Comparison of ENCODE assay signal across 23 cellular contexts in the genomic region with DNA sequence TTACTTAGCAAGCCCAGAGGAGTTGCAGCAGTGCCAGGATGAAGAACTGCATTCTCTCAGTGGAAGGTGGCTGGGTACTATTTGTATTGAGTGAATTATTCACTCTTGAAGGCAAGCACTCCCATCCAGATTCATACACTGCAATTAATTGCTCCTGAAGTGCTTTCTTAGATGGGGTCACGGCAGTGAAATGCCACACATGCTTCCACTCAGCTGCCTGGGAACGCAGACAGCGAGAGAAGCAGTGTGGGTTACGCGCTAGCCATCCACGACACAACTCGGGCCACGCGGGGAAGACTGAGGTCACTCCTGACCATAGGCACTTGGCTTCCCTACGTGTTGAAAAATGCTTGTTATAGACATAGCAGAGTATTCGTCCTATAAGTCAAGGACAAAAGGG. TPM values are rescaled to one million over a fixed set of nuclear protein-coding genes. Genes with fewer than 3 reads are reported as not detected.
DNase-seq lines count a peak whose midpoint lies in the region; ATAC-seq, FAIRE-seq and TF ChIP-seq lines count a peak whose summit lies in the region.
"Had no signal": no experiment of that assay in that cellular context is flagged by ENCODE, and none has a peak within 500 bp of the region (broad histone marks: within the 10 kb centered on the region; RNA-seq: fewer than 3 reads in every experiment).

No MANE protein-coding gene starts in this region.

- no peaks in the 10 kb centered on the region for H3K9me3 ChIP-seq in left ventricle myocardium inferior (replicated peaks)
- no peaks in the 10 kb centered on the region for H3K9me3 ChIP-seq in kidney (ENCODE audit: control insufficient read depth in 1 of 2, low read length in 2 of 2)
- no peaks in the 10 kb centered on the region for H3K9me3 ChIP-seq in upper lobe of left lung
- H3K9me3 ChIP-seq in prostate gland: no peaks in the 10 kb centered on the region
- H3K9me3 ChIP-seq: BLaER1 treated with 17β-estradiol and CSF1 and Interleukin-3, amounts not matched to agents 10 nM and 100 nM had no signal

- no peaks in the 10 kb centered on the region for H3K9me3 Mint-ChIP-seq in nephron
- H3K9me3 Mint-ChIP-seq in activated naive CD4-positive, alpha-beta T cell treated with anti-CD3 and anti-CD28 coated beads for 36 hours: no peaks in the 10 kb centered on the region
- H3K9me3 Mint-ChIP-seq: CD8-positive, alpha-beta T cell had no signal

- H3K27ac ChIP-seq in left ventricle myocardium inferior (replicated peaks): no peak overlapping the region
- H3K27ac ChIP-seq in kidney (ENCODE audit: low read depth in 2 of 2, low read length in 2 of 2): no peak overlapping the region
- peak overlapping the region in 1 of 4 donors; percentile 10 for H3K27ac ChIP-seq in upper lobe of left lung
- H3K27ac ChIP-seq in prostate gland: no peak overlapping the region
- H3K27ac ChIP-seq: BLaER1 treated with 17β-estradiol and CSF1 and Interleukin-3, amounts not matched to agents 10 nM and 100 nM had no signal

- TF ChIP-seq CTCF in left ventricle myocardium inferior (IDR thresholded peaks at IDR 0.05; ENCODE audit: borderline replicate concordance) (no peak), kidney (IDR thresholded peaks at IDR 0.05; ENCODE audit: borderline replicate concordance, extremely low read depth, insufficient read depth) (no peak), nephron (IDR thresholded peaks at IDR 0.05; ENCODE audit: unreplicated experiment in 3 of 3) (no peak), upper lobe of left lung (IDR thresholded peaks at IDR 0.05) (no peak), prostate gland (IDR thresholded peaks at IDR 0.05) (no peak)

- CTCF ChIA-PET in activated naive CD4-positive, alpha-beta T cell treated with anti-CD3 and anti-CD28 coated beads for 36 hours (lab: Charles Lee): no interaction called here

- FAIRE-seq in kidney (lab: Jason Lieb, UNC): no peak
- FAIRE-seq: A204.1, H54, HepG2 had no signal

- WGBS in upper lobe of left lung, 2 donors: 65 to 72% methylated on average over 11 of the region's 11 CpGs
- 78% methylated on average over 11 of the region's 11 CpGs for WGBS in prostate gland

- H3K9ac ChIP-seq in kidney (ENCODE audit: low read length in 2 of 2): no peak overlapping the region
- H3K9ac ChIP-seq: BLaER1 treated with 17β-estradiol and CSF1 and Interleukin-3, amounts not matched to agents 10 nM and 100 nM had no signal

- H3K27me3 ChIP-seq in left ventricle myocardium inferior (ENCODE audit: low read depth) (no peaks in the 10 kb centered on the region), upper lobe of left lung (no peaks in the 10 kb centered on the region), prostate gland (replicated peaks; ENCODE audit: insufficient read depth) (no peaks in the 10 kb centered on the region)
- H3K27me3 ChIP-seq: BLaER1 treated with 17β-estradiol and CSF1 and Interleukin-3, amounts not matched to agents 10 nM and 100 nM had no signal

- H3K4me1 Mint-ChIP-seq in nephron: peaks cover 12% of the 10 kb centered on the region
- no peaks in the 10 kb centered on the region for H3K4me1 Mint-ChIP-seq in activated naive CD4-positive, alpha-beta T cell treated with anti-CD3 and anti-CD28 coated beads for 36 hours (ENCODE audit: low read depth)

- no peak for TF ChIP-seq EP300 in upper lobe of left lung (IDR thresholded peaks at IDR 0.05)

- H3K4me1 ChIP-seq in left ventricle myocardium inferior (no peaks in the 10 kb centered on the region), kidney (ENCODE audit: control insufficient read depth in 1 of 2, insufficient read depth in 1 of 2, low read depth in 1 of 2, low read length in 2 of 2) (no peaks in the 10 kb centered on the region), upper lobe of left lung (peaks cover 0 to 7% (median 1%) of the 10 kb centered on the region in 4 donors), prostate gland (replicated peaks) (no peaks in the 10 kb centered on the region)
- H3K4me1 ChIP-seq: BLaER1 treated with 17β-estradiol and CSF1 and Interleukin-3, amounts not matched to agents 10 nM and 100 nM had no signal

- DNase-seq in left cardiac atrium (no peak), left ventricle myocardium inferior (no peak), kidney (peak; percentile 63), upper lobe of left lung (peak in 1 of 2 donors; percentile 15), DMS153 (lab: John Stamatoyannopoulos, UW) (no peak), prostate gland (ENCODE audit: low spot score) (no peak)
- DNase-seq in activated naive CD4-positive, alpha-beta T cell treated with anti-CD3 and anti-CD28 coated beads for 36 hours: no peak
- DNase-seq: CD8-positive, alpha-beta T cell; DMS79; KG1; NCI-H1105 treated with DMSO at 0.1 percent for 48 hours; NCI-H1694; NCI-H2081 treated with DMSO at 0.1 percent for 48 hours; NCI-H510A; NCI-H748 treated with DMSO at 0.1 percent for 48 hours; NK-92 treated with Interleukin-12 subunit alpha and Interleukin-12 subunit beta, amount 100 ng/mL, for 24 hours; OCI-M1; SHP77 treated with DMSO at 0.1 percent for 48 hours had no signal

- no peak overlapping the region for H3K4me3 Mint-ChIP-seq in nephron
- no peak overlapping the region for H3K4me3 Mint-ChIP-seq in activated naive CD4-positive, alpha-beta T cell treated with anti-CD3 and anti-CD28 coated beads for 36 hours
- H3K4me3 Mint-ChIP-seq: CD8-positive, alpha-beta T cell had no signal

- no peak for TF ChIP-seq POLR2A in upper lobe of left lung (IDR thresholded peaks at IDR 0.05)
- TF ChIP-seq POLR2A in prostate gland (IDR thresholded peaks at IDR 0.05): no peak

- peaks cover 7% of the 10 kb centered on the region for H3K27me3 Mint-ChIP-seq in nephron (ENCODE audit: low read depth)
- peaks cover 5% of the 10 kb centered on the region for H3K27me3 Mint-ChIP-seq in activated naive CD4-positive, alpha-beta T cell treated with anti-CD3 and anti-CD28 coated beads for 36 hours (ENCODE audit: low read depth)

- H3K27ac Mint-ChIP-seq in nephron: peak overlapping the region; percentile 11 to 70 (median 12)
- H3K27ac Mint-ChIP-seq in activated naive CD4-positive, alpha-beta T cell treated with anti-CD3 and anti-CD28 coated beads for 36 hours: no peak overlapping the region
- H3K27ac Mint-ChIP-seq: CD8-positive, alpha-beta T cell had no signal

- H3K36me3 Mint-ChIP-seq in nephron (ENCODE audit: low read depth): no peaks in the 10 kb centered on the region
- no peaks in the 10 kb centered on the region for H3K36me3 Mint-ChIP-seq in activated naive CD4-positive, alpha-beta T cell treated with anti-CD3 and anti-CD28 coated beads for 36 hours (ENCODE audit: low read depth)
- H3K36me3 Mint-ChIP-seq: CD8-positive, alpha-beta T cell had no signal

- intact Hi-C loops in left cardiac atrium (cut with DNase I) (no loop called here), left ventricle myocardium inferior (cut with micrococcal nuclease) (no loop called here), kidney (cut with DNase I) (no loop called here), prostate gland (cut with DNase I) (no loop called here)
- intact Hi-C loops in activated naive CD4-positive, alpha-beta T cell treated with anti-CD3 and anti-CD28 coated beads for 36 hours (cut with micrococcal nuclease): no loop called here

- no peak overlapping the region for H3K4me3 ChIP-seq in left ventricle myocardium inferior
- H3K4me3 ChIP-seq in kidney (ENCODE audit: low read length in 2 of 2): no peak overlapping the region
- no peak overlapping the region for H3K4me3 ChIP-seq in upper lobe of left lung
- H3K4me3 ChIP-seq in prostate gland: no peak overlapping the region
- H3K4me3 ChIP-seq: BLaER1 treated with 17β-estradiol and CSF1 and Interleukin-3, amounts not matched to agents 10 nM and 100 nM had no signal

- ATAC-seq in left cardiac atrium (peak; percentile 32 to 59), upper lobe of left lung (ENCODE audit: low FRiP score in 2 of 2) (peak; percentile 30 to 52)
- ATAC-seq: CD8-positive, alpha-beta T cell; HepG2 had no signal

- no peaks in the 10 kb centered on the region for H3K36me3 ChIP-seq in left ventricle myocardium inferior
- no peaks in the 10 kb centered on the region for H3K36me3 ChIP-seq in kidney (ENCODE audit: control insufficient read depth in 1 of 2, insufficient read depth in 2 of 2, low read length in 2 of 2)
- H3K36me3 ChIP-seq in upper lobe of left lung: no peaks in the 10 kb centered on the region
- no peaks in the 10 kb centered on the region for H3K36me3 ChIP-seq in prostate gland
- H3K36me3 ChIP-seq: BLaER1 treated with 17β-estradiol and CSF1 and Interleukin-3, amounts not matched to agents 10 nM and 100 nM had no signal

RNA-seq across cellular contexts. Expression of a gene that starts 30.8 kb away (rescaled TPM):
- total RNA-seq in left cardiac atrium (10 to 100 TPM; 52.9 to 63.7 TPM), left ventricle myocardium inferior (72.9 TPM), kidney (65.4 TPM), upper lobe of left lung (100 to 1,000 TPM in 4 of 6 donors, 10 to 100 TPM in 2; 47.4 to 269 (median 118) TPM), prostate gland (100 to 1,000 TPM in 1 of 2 donors, 10 to 100 TPM in 1; 73.0 to 144 TPM)
- 24.3 TPM for polyA plus RNA-seq in kidney (ENCODE audit: insufficient read depth, low read depth, low replicate concordance)
- under 1 TPM; 0.81 to 0.94 TPM for total RNA-seq in activated naive CD4-positive, alpha-beta T cell treated with anti-CD3 and anti-CD28 coated beads for 36 hours

Comparison
In these comparisons a context has a peak if more than half of its experiments do, and no peak if none do; other contexts are left out.
1. RNA of a gene that starts 30.8 kb away (total RNA-seq): 73.0 to 144 TPM in prostate gland, 47.4 to 269 TPM in upper lobe of left lung, 72.9 TPM in left ventricle myocardium inferior (single experiment), 65.4 TPM in kidney (single experiment) and 52.9 to 63.7 TPM in left cardiac atrium; 0.81 to 0.94 TPM in activated naive CD4-positive, alpha-beta T cell treated with anti-CD3 and anti-CD28 coated beads for 36 hours; every median in the first group is over 10 times any median in the second.